Comparison of ENCODE assay signal across 18 cellular contexts in the genomic region with DNA sequence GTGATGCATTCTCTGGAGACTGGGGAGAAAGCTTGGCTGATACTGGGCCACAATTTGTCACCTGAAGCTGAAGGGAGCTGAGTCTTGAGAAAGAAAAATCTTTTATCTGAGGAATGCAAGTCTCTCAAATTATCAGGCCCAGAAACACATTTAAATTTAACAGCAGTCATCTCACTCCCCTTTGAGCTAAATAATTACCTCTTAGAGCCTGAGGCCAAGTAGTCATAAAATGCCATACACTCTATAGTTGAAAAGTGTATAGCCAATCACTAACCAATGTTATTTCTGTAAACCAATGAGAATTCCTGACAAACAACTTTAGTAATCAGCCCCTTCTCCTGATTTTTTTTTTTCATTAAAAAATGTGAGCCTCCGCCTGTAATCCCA. TPM values are rescaled to one million over a fixed set of nuclear protein-coding genes. Genes with fewer than 3 reads are reported as not detected.
DNase-seq lines count a peak whose midpoint lies in the region; ATAC-seq lines count a peak whose summit lies in the region.
"Had no signal": no experiment of that assay in that cellular context is flagged by ENCODE, and none has a peak within 500 bp of the region (broad histone marks: within the 10 kb centered on the region; RNA-seq: fewer than 3 reads in every experiment).

No MANE protein-coding gene starts in this region.

- ATAC-seq in GM19395 (IDR thresholded peaks at IDR 0.05; ENCODE audit: unreplicated experiment) (peak; percentile 6), GM21825 (IDR thresholded peaks at IDR 0.05; ENCODE audit: unreplicated experiment) (no peak), GM19455 (IDR thresholded peaks at IDR 0.05; ENCODE audit: unreplicated experiment) (no peak)
- no peak for ATAC-seq in natural killer cell treated with Interleukin-12 subunit alpha and Interleukin-12 subunit beta and Interleukin-15 and Interleukin-18, amount 100 ng/mL, for 72 hours
- ATAC-seq: heart left ventricle, Right ventricle myocardium inferior had no signal

- no peaks in the 10 kb centered on the region for H3K36me3 Mint-ChIP-seq in T-helper 2 cell treated with Interferon-gamma antibody and Interleukin-4, amounts not matched to agents 5 μg/mL and 100 μg/mL, for 36 hours (ENCODE audit: low read depth)
- no peaks in the 10 kb centered on the region for H3K36me3 Mint-ChIP-seq in activated T-helper 1 cell treated with anti-CD3 and anti-CD28 coated beads, Interleukin-12 subunit alpha, Interleukin-12 subunit beta, Interleukin-2, Interleukin-4 antibody, amounts not matched to agents 30 ng/mL and 10 ng/mL and 1 ng/mL, durations not matched to agents 14 hours and 24 hours and 36 hours (ENCODE audit: low read depth)
- no peaks in the 10 kb centered on the region for H3K36me3 Mint-ChIP-seq in natural killer cell treated with Interleukin-12 subunit alpha and Interleukin-12 subunit beta and Interleukin-15 and Interleukin-18, amount 100 ng/mL, for 72 hours
- H3K36me3 Mint-ChIP-seq: neural progenitor cell had no signal

- H3K4me1 Mint-ChIP-seq in T-helper 2 cell treated with Interferon-gamma antibody and Interleukin-4, amounts not matched to agents 5 μg/mL and 100 μg/mL, for 36 hours (ENCODE audit: low read depth): peaks cover 6% of the 10 kb centered on the region
- H3K4me1 Mint-ChIP-seq in activated T-helper 1 cell treated with anti-CD3 and anti-CD28 coated beads, Interleukin-12 subunit alpha, Interleukin-12 subunit beta, Interleukin-2, Interleukin-4 antibody, amounts not matched to agents 30 ng/mL and 10 ng/mL and 1 ng/mL, durations not matched to agents 14 hours and 24 hours and 36 hours (ENCODE audit: low read depth): peaks cover 12% of the 10 kb centered on the region
- peaks cover 9 to 14% of the 10 kb centered on the region in 2 donors for H3K4me1 Mint-ChIP-seq in natural killer cell treated with Interleukin-12 subunit alpha and Interleukin-12 subunit beta and Interleukin-15 and Interleukin-18, amount 100 ng/mL, for 72 hours (ENCODE audit: low read depth in 2 of 2)

- peak overlapping the region; percentile 27 for H3K4me3 Mint-ChIP-seq in T-helper 2 cell treated with Interferon-gamma antibody and Interleukin-4, amounts not matched to agents 5 μg/mL and 100 μg/mL, for 36 hours
- H3K4me3 Mint-ChIP-seq in activated T-helper 1 cell treated with anti-CD3 and anti-CD28 coated beads, Interleukin-12 subunit alpha, Interleukin-12 subunit beta, Interleukin-2, Interleukin-4 antibody, amounts not matched to agents 30 ng/mL and 10 ng/mL and 1 ng/mL, durations not matched to agents 14 hours and 24 hours and 36 hours: no peak overlapping the region
- peak overlapping the region; percentile 73 for H3K4me3 Mint-ChIP-seq in natural killer cell treated with Interleukin-12 subunit alpha and Interleukin-12 subunit beta and Interleukin-15 and Interleukin-18, amount 100 ng/mL, for 72 hours
- H3K4me3 Mint-ChIP-seq: neural progenitor cell had no signal

- H3K9me3 Mint-ChIP-seq in T-helper 2 cell treated with Interferon-gamma antibody and Interleukin-4, amounts not matched to agents 5 μg/mL and 100 μg/mL, for 36 hours: no peaks in the 10 kb centered on the region
- no peaks in the 10 kb centered on the region for H3K9me3 Mint-ChIP-seq in activated T-helper 1 cell treated with anti-CD3 and anti-CD28 coated beads, Interleukin-12 subunit alpha, Interleukin-12 subunit beta, Interleukin-2, Interleukin-4 antibody, amounts not matched to agents 30 ng/mL and 10 ng/mL and 1 ng/mL, durations not matched to agents 14 hours and 24 hours and 36 hours
- peaks cover 3% of the 10 kb centered on the region for H3K9me3 Mint-ChIP-seq in natural killer cell treated with Interleukin-12 subunit alpha and Interleukin-12 subunit beta and Interleukin-15 and Interleukin-18, amount 100 ng/mL, for 72 hours
- H3K9me3 Mint-ChIP-seq: neural progenitor cell had no signal

- H3K27ac Mint-ChIP-seq in T-helper 2 cell treated with Interferon-gamma antibody and Interleukin-4, amounts not matched to agents 5 μg/mL and 100 μg/mL, for 36 hours: no peak overlapping the region
- H3K27ac Mint-ChIP-seq in activated T-helper 1 cell treated with anti-CD3 and anti-CD28 coated beads, Interleukin-12 subunit alpha, Interleukin-12 subunit beta, Interleukin-2, Interleukin-4 antibody, amounts not matched to agents 30 ng/mL and 10 ng/mL and 1 ng/mL, durations not matched to agents 14 hours and 24 hours and 36 hours: peak overlapping the region; percentile 12
- peak overlapping the region; percentile 77 to 90 for H3K27ac Mint-ChIP-seq in natural killer cell treated with Interleukin-12 subunit alpha and Interleukin-12 subunit beta and Interleukin-15 and Interleukin-18, amount 100 ng/mL, for 72 hours

- DNase-seq in T-helper 2 cell treated with Interferon-gamma antibody and Interleukin-4, amounts not matched to agents 5 μg/mL and 100 μg/mL, for 36 hours (ENCODE audit: low spot score): no peak
- DNase-seq in T-helper 2 cell: no peak
- DNase-seq in activated T-helper 1 cell treated with anti-CD3 and anti-CD28 coated beads, Interleukin-12 subunit alpha, Interleukin-12 subunit beta, Interleukin-2, Interleukin-4 antibody, amounts not matched to agents 30 ng/mL and 10 ng/mL and 1 ng/mL, durations not matched to agents 14 hours and 24 hours and 36 hours (ENCODE audit: low spot score): no peak
- no peak for DNase-seq in natural killer cell treated with Interleukin-12 subunit alpha and Interleukin-12 subunit beta and Interleukin-15 and Interleukin-18, amount 100 ng/mL, for 72 hours (ENCODE audit: low spot score)
- DNase-seq in SIG-M5 (lab: John Stamatoyannopoulos, UW): no peak
- DNase-seq: amniotic stem cell; DND-41; heart left ventricle; NCI-H146; small intestine; stimulated activated CD4-positive, alpha-beta T cell treated with anti-CD3 and anti-CD28 coated beads, Interleukin-2, amount 100 ng/mL, for 48 hours; stimulated activated naive CD8-positive, alpha-beta T cell treated with anti-CD3 and anti-CD28 coated beads, Interleukin-15, Interleukin-2, amounts not matched to agents 100 U/mL and 50 U/mL, for 24 hours; upper lobe of right lung had no signal

- no peaks in the 10 kb centered on the region for H3K27me3 Mint-ChIP-seq in T-helper 2 cell treated with Interferon-gamma antibody and Interleukin-4, amounts not matched to agents 5 μg/mL and 100 μg/mL, for 36 hours (ENCODE audit: low read depth)
- H3K27me3 Mint-ChIP-seq in activated T-helper 1 cell treated with anti-CD3 and anti-CD28 coated beads, Interleukin-12 subunit alpha, Interleukin-12 subunit beta, Interleukin-2, Interleukin-4 antibody, amounts not matched to agents 30 ng/mL and 10 ng/mL and 1 ng/mL, durations not matched to agents 14 hours and 24 hours and 36 hours (ENCODE audit: insufficient read depth): peaks cover 2% of the 10 kb centered on the region
- no peaks in the 10 kb centered on the region for H3K27me3 Mint-ChIP-seq in natural killer cell treated with Interleukin-12 subunit alpha and Interleukin-12 subunit beta and Interleukin-15 and Interleukin-18, amount 100 ng/mL, for 72 hours

- intact Hi-C loops in activated T-helper 1 cell treated with anti-CD3 and anti-CD28 coated beads, Interleukin-12 subunit alpha, Interleukin-12 subunit beta, Interleukin-2, Interleukin-4 antibody, amounts not matched to agents 30 ng/mL and 10 ng/mL and 1 ng/mL, durations not matched to agents 14 hours and 24 hours and 36 hours (cut with micrococcal nuclease): loop anchor here (1.0 to 5.0 kb wide), 6 partner anchors 10 to 347 kb away; partner anchors contain the start of gene DAPK1

RNA-seq across cellular contexts. Expression of gene DAPK1, which starts 32.7 kb away (rescaled TPM):
- total RNA-seq in activated T-helper 1 cell treated with anti-CD3 and anti-CD28 coated beads, Interleukin-12 subunit alpha, Interleukin-12 subunit beta, Interleukin-2, Interleukin-4 antibody, amounts not matched to agents 30 ng/mL and 10 ng/mL and 1 ng/mL, durations not matched to agents 14 hours and 24 hours and 36 hours: 2.0 and 2.8 TPM in 2 replicates
- 10 to 100 TPM in 1 of 2 donors, 1 to 10 TPM in 1; 8.5 to 31.7 TPM for total RNA-seq in natural killer cell treated with Interleukin-12 subunit alpha and Interleukin-12 subunit beta and Interleukin-15 and Interleukin-18, amount 100 ng/mL, for 72 hours
